In genomic region chr7:140176271-140176701, GRCh38 we compare ENCODE assay signal across 8 cellular contexts. TPM values are rescaled to one million over a fixed set of nuclear protein-coding genes. Genes with fewer than 3 reads are reported as not detected.
DNase-seq lines count a peak whose midpoint lies in the region; ATAC-seq, FAIRE-seq and TF ChIP-seq lines count a peak whose summit lies in the region.

No MANE protein-coding gene starts in this region.

- DNase-seq in cardiac muscle cell (ENCODE audit: low read depth in 1 of 2, low spot score in 1 of 2) (peak; percentile 26 to 45), cardiac septum (ENCODE audit: low spot score) (no peak), astrocyte (ENCODE audit: low read depth) (no peak), immature natural killer cell (no peak), suprapubic skin (ENCODE audit: low spot score in 2 of 2) (no peak), HCEC 1CT (no peak)

- no peak for TF ChIP-seq POLR2A in suprapubic skin (IDR thresholded peaks at IDR 0.05)

- H3K27ac Mint-ChIP-seq in astrocyte (ENCODE audit: unreplicated experiment) (no peak overlapping the region), immature natural killer cell (peak overlapping the region in 2 of 6 donors; percentile 62 to 84)

- TF ChIP-seq EP300 in suprapubic skin (IDR thresholded peaks at IDR 0.05), result no peak

- peaks cover 5% of the 10 kb centered on the region for H3K4me1 ChIP-seq in cardiac muscle cell (ENCODE audit: low read depth)
- H3K4me1 ChIP-seq in astrocyte (ENCODE audit: insufficient read depth, low read length), result peaks cover 5% of the 10 kb centered on the region
- H3K4me1 ChIP-seq in suprapubic skin, result peaks cover 22% of the 10 kb centered on the region

- H3K4me3 Mint-ChIP-seq in astrocyte (ENCODE audit: unreplicated experiment), result no peak overlapping the region
- peak overlapping the region in 4 of 5 donors; percentile 51 to 94 (median 76) for H3K4me3 Mint-ChIP-seq in immature natural killer cell

- H3K9ac ChIP-seq in astrocyte (ENCODE audit: low read length), result peak overlapping the region; percentile 87

- peak overlapping the region; percentile 58 for H2AFZ ChIP-seq in astrocyte (ENCODE audit: low read depth, low read length)

- no peak for TF ChIP-seq CTCF in cardiac muscle cell (IDR thresholded peaks at IDR 0.05; ENCODE audit: low read depth, low read length)
- no peak for TF ChIP-seq CTCF in astrocyte (IDR thresholded peaks at IDR 0.05; ENCODE audit: insufficient read depth, low read depth, low read length)
- no peak for TF ChIP-seq CTCF in suprapubic skin (IDR thresholded peaks at IDR 0.05)

- H3K27ac ChIP-seq in cardiac muscle cell (peak overlapping the region; percentile 98), astrocyte (ENCODE audit: low read depth, low read length) (peak overlapping the region; percentile 56), suprapubic skin (peak overlapping the region; percentile 98)

- peaks cover 2% of the 10 kb centered on the region for H3K4me1 Mint-ChIP-seq in astrocyte (ENCODE audit: low read depth, unreplicated experiment)
- peaks cover 32 to 55% of the 10 kb centered on the region in 2 donors for H3K4me1 Mint-ChIP-seq in immature natural killer cell

- no peaks in the 10 kb centered on the region for H3K36me3 Mint-ChIP-seq in astrocyte (ENCODE audit: low read depth, unreplicated experiment)
- no peaks in the 10 kb centered on the region for H3K36me3 Mint-ChIP-seq in immature natural killer cell

- peak overlapping the region; percentile 99 for H3K4me2 ChIP-seq in astrocyte (ENCODE audit: low read length)

- ATAC-seq in HG03342 (IDR thresholded peaks at IDR 0.05; ENCODE audit: unreplicated experiment) (peak; percentile 5), HG02970 (IDR thresholded peaks at IDR 0.05; ENCODE audit: low FRiP score, unreplicated experiment) (no peak)

- H3K79me2 ChIP-seq in astrocyte (ENCODE audit: insufficient read depth, low read length), result peaks cover 25% of the 10 kb centered on the region

- FAIRE-seq in astrocyte (lab: Jason Lieb, UNC), result no peak

- H3K4me3 ChIP-seq in cardiac muscle cell (peak overlapping the region; percentile 94), astrocyte (ENCODE audit: insufficient read depth, low read depth, low read length) (peak overlapping the region; percentile 61), suprapubic skin (peak overlapping the region; percentile 90)

- intact Hi-C loops in cardiac septum (cut with DNase I), result loop anchor here (5.0 kb wide), 4 partner anchors 51 to 834 kb away; partner anchors contain the start of gene FMC1

- H3K27me3 Mint-ChIP-seq in astrocyte (ENCODE audit: low read depth, unreplicated experiment), result peaks cover 17% of the 10 kb centered on the region
- peaks cover 19 to 23% (median 22%) of the 10 kb centered on the region in 3 donors for H3K27me3 Mint-ChIP-seq in immature natural killer cell (ENCODE audit: low read depth in 3 of 3)

- no peaks in the 10 kb centered on the region for H3K27me3 ChIP-seq in cardiac muscle cell
- peaks cover 14% of the 10 kb centered on the region for H3K27me3 ChIP-seq in astrocyte (ENCODE audit: insufficient read depth, low read length)
- no peaks in the 10 kb centered on the region for H3K27me3 ChIP-seq in suprapubic skin

- H3K9me3 Mint-ChIP-seq in astrocyte (ENCODE audit: unreplicated experiment) (peaks cover 1% of the 10 kb centered on the region), immature natural killer cell (no peaks in the 10 kb centered on the region)

- H3K36me3 ChIP-seq in cardiac muscle cell (no peaks in the 10 kb centered on the region), astrocyte (ENCODE audit: insufficient read depth, low read length) (no peaks in the 10 kb centered on the region), suprapubic skin (no peaks in the 10 kb centered on the region)

- no CpG with 5 or more reads among the region's 73 CpGs for WGBS in suprapubic skin

- H3K9me3 ChIP-seq in cardiac muscle cell (ENCODE audit: low read depth), result no peaks in the 10 kb centered on the region
- H3K9me3 ChIP-seq in astrocyte (ENCODE audit: insufficient read depth, low read depth, low read length), result no peaks in the 10 kb centered on the region
- no peaks in the 10 kb centered on the region for H3K9me3 ChIP-seq in suprapubic skin

- peaks cover 20% of the 10 kb centered on the region for H4K20me1 ChIP-seq in astrocyte (ENCODE audit: insufficient read depth, low read length)

RNA-seq across cellular contexts. Expression of gene KDM7A, which starts 0.5 kb away (rescaled TPM):
- total RNA-seq in cardiac muscle cell (7.5 and 7.8 TPM in 2 replicates), cardiac septum (11.8 TPM), astrocyte (4.9 and 5.4 TPM in 2 replicates), suprapubic skin (100 to 1,000 TPM in 1 of 4 donors, 10 to 100 TPM in 3; 29.0 to 104 (median 35.1) TPM)
- polyA plus RNA-seq in cardiac muscle cell (1.9 and 3.0 TPM in 2 replicates), immature natural killer cell (1 to 10 TPM; 3.0 to 4.7 (median 4.5) TPM)

Comparison
In these comparisons a context has a peak if more than half of its experiments do, and no peak if none do; other contexts are left out.
1. DNase-seq: peak in cardiac muscle cell (2 of 2); none in cardiac septum (single experiment), astrocyte (single experiment), immature natural killer cell (0 of 3), suprapubic skin (0 of 2) and HCEC 1CT (single experiment).
2. Peak in every context shown above with its lines, with median percentiles within 50 percentile points of each other: H3K27ac ChIP-seq and H3K4me3 ChIP-seq.